ENCODE assay signal across 18 cellular contexts in the genomic region with DNA sequence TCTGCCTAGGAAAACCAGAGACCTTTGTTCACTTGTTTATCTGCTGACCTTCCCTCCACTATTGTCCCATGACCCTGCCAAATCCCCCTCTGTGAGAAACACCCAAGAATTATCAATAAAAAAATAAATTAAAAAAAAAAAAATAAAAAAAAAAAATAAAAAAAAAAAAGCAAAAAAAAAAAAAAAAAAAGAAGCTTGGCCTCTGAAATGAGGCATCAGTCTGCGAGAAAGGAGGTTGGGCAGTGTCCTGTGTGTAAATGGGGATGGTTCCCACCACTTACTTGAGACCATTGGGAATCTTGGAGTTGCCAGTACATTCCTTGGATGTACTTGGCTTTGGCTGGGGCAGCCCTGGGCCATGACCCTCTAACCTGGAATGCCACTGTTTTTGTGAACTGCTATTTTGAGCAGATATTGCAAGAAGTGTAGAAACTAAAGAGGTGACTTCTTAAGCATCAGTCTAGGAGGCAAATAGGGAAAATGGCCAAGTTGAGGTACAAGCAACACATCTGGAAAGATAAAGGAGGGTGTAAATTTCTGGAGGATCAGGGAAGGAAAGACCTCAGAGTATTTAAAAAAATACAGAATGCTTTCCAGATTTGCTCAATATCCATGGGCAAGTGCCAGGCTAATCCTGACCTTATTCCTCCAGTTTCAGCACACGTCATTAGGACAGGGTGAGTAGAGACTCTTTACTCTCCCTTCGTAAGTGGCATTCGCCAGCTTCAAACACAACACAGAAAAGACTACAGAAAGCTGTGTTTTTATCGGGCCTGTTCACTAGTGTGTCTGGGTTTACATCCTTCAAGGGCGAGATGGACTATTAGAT. TPM values are rescaled to one million over a fixed set of nuclear protein-coding genes. Genes with fewer than 3 reads are reported as not detected.
DNase-seq lines count a peak whose midpoint lies in the region; ATAC-seq and TF ChIP-seq lines count a peak whose summit lies in the region.
"Had no signal": no experiment of that assay in that cellular context is flagged by ENCODE, and none has a peak within 500 bp of the region (broad histone marks: within the 10 kb centered on the region; RNA-seq: fewer than 3 reads in every experiment).

No MANE protein-coding gene starts in this region.

- POLR2A ChIA-PET in WTC11 (lab: Charles Lee) = interaction anchor here (0.6 kb wide), 1 partner anchor 12 kb away, joined by 3 read pairs; no protein-coding TSS in a partner anchor

- peaks cover 18% of the 10 kb centered on the region for H3K36me3 Mint-ChIP-seq in WTC11

- no peaks in the 10 kb centered on the region; the same call in 1 of the 2 replicates for H3K27me3 Mint-ChIP-seq in WTC11 (ENCODE audit: low read depth)
- H3K27me3 Mint-ChIP-seq: activated CD4-positive, alpha-beta T cell treated with anti-CD3 and anti-CD28 coated beads, Interleukin-2, amount 10 ng/mL, durations not matched to agents 24 days and 14 days had no signal

- H3K36me3 ChIP-seq in prostate gland = peaks cover 0 to under 1% of the 10 kb centered on the region in 2 donors

- TF ChIP-seq CTCF in WTC11 (IDR thresholded peaks at IDR 0.05) (no peak), fibroblast of the aortic adventitia (IDR thresholded peaks at IDR 0.05; ENCODE audit: insufficient read depth, low read length) (no peak), retinal pigment epithelial cell (conservative IDR thresholded peaks at IDR 0.05; ENCODE audit: low read depth, low read length) (no peak), prostate gland (IDR thresholded peaks at IDR 0.05) (no peak)

- peaks cover 13% of the 10 kb centered on the region for H3K9me3 Mint-ChIP-seq in WTC11
- H3K9me3 Mint-ChIP-seq: activated CD4-positive, alpha-beta T cell treated with anti-CD3 and anti-CD28 coated beads, Interleukin-2, amount 10 ng/mL, durations not matched to agents 24 days and 14 days had no signal

- no peak for ATAC-seq in WTC11
- ATAC-seq in GM21786 (IDR thresholded peaks at IDR 0.05; ENCODE audit: unreplicated experiment) = no peak
- ATAC-seq in HG02870 (IDR thresholded peaks at IDR 0.05; ENCODE audit: unreplicated experiment) = no peak

- peak; percentile 49 for DNase-seq in GM03348 (ENCODE audit: low spot score)
- no peak for DNase-seq in WTC11 (ENCODE audit: low spot score)
- DNase-seq in fibroblast of the aortic adventitia (ENCODE audit: low read depth) = peak; percentile 70
- peak; percentile 26 for DNase-seq in retinal pigment epithelial cell (ENCODE audit: low read depth)
- no peak for DNase-seq in prostate gland (ENCODE audit: low spot score)
- no peak for DNase-seq in NCI-H146 (lab: John Stamatoyannopoulos, UW)
- DNase-seq: activated CD4-positive, alpha-beta T cell treated with anti-CD3 and anti-CD28 coated beads, Interleukin-2, amount 10 ng/mL, durations not matched to agents 24 days and 14 days; activated effector memory CD4-positive, alpha-beta T cell treated with Interleukin-2 at 50 U/mL for 16 hours; amygdala; BE2C; central memory CD4-positive, alpha-beta T cell; COR-L47; heart right ventricle; NCI-H69; SHP77 had no signal

- intact Hi-C loops in prostate gland (cut with DNase I) = loop anchor here (2.0 to 10.0 kb wide), 4 partner anchors 179 to 759 kb away; no protein-coding TSS in a partner anchor

- no peak overlapping the region for H3K4me3 Mint-ChIP-seq in WTC11
- H3K4me3 Mint-ChIP-seq: activated CD4-positive, alpha-beta T cell treated with anti-CD3 and anti-CD28 coated beads, Interleukin-2, amount 10 ng/mL, durations not matched to agents 24 days and 14 days had no signal

- 89% methylated on average over 6 of the region's 6 CpGs for WGBS in prostate gland

- no peak for TF ChIP-seq POLR2A in prostate gland (IDR thresholded peaks at IDR 0.05)

- H3K4me3 ChIP-seq in fibroblast of the aortic adventitia (ENCODE audit: low read depth, low read length) = no peak overlapping the region
- no peak overlapping the region for H3K4me3 ChIP-seq in retinal pigment epithelial cell (ENCODE audit: low read length)
- H3K4me3 ChIP-seq in prostate gland = no peak overlapping the region
- H3K4me3 ChIP-seq: heart right ventricle had no signal

- H3K27ac ChIP-seq in prostate gland = no peak overlapping the region
- H3K27ac ChIP-seq: heart right ventricle, neutrophil had no signal

- H3K27me3 ChIP-seq in prostate gland (replicated peaks; ENCODE audit: insufficient read depth) = no peaks in the 10 kb centered on the region
- H3K27me3 ChIP-seq: BE2C had no signal

- no peaks in the 10 kb centered on the region for H3K4me1 ChIP-seq in prostate gland (replicated peaks)

- CTCF ChIA-PET in WTC11 (lab: Charles Lee) = interaction anchor here (1.1 to 7.3 kb wide), 3 partner anchors 109 to 136 kb away, joined by 4 to 68 read pairs (median 5); no protein-coding TSS in a partner anchor

- peak overlapping the region; percentile 51; the same call in 1 of the 2 replicates for H3K27ac Mint-ChIP-seq in WTC11
- H3K27ac Mint-ChIP-seq: activated CD4-positive, alpha-beta T cell treated with anti-CD3 and anti-CD28 coated beads, Interleukin-2, amount 10 ng/mL, durations not matched to agents 24 days and 14 days had no signal

- peaks cover 3% of the 10 kb centered on the region; the same call in 1 of the 2 replicates for H3K4me1 Mint-ChIP-seq in WTC11

- no peaks in the 10 kb centered on the region for H3K9me3 ChIP-seq in prostate gland
- H3K9me3 ChIP-seq: BE2C, heart right ventricle, neutrophil had no signal

TF ChIP-seq in WTC11, 78 proteins besides CTCF, POLR2A, EP300 and RAD21:
- no peak for TF ChIP-seq ZBTB21 (CRISPR knock-in tag; IDR thresholded peaks at IDR 0.05; ENCODE audit: borderline replicate concordance)
- TF ChIP-seq, protein P1, sequence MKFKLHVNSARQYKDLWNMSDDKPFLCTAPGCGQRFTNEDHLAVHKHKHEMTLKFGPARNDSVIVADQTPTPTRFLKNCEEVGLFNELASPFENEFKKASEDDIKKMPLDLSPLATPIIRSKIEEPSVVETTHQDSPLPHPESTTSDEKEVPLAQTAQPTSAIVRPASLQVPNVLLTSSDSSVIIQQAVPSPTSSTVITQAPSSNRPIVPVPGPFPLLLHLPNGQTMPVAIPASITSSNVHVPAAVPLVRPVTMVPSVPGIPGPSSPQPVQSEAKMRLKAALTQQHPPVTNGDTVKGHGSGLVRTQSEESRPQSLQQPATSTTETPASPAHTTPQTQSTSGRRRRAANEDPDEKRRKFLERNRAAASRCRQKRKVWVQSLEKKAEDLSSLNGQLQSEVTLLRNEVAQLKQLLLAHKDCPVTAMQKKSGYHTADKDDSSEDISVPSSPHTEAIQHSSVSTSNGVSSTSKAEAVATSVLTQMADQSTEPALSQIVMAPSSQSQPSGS (CRISPR knock-in tag; IDR thresholded peaks at IDR 0.05; ENCODE audit: borderline replicate concordance, low read depth) = no peak
- no peak for TF ChIP-seq ZNF416 (CRISPR knock-in tag; IDR thresholded peaks at IDR 0.05)
- TF ChIP-seq, protein P2, sequence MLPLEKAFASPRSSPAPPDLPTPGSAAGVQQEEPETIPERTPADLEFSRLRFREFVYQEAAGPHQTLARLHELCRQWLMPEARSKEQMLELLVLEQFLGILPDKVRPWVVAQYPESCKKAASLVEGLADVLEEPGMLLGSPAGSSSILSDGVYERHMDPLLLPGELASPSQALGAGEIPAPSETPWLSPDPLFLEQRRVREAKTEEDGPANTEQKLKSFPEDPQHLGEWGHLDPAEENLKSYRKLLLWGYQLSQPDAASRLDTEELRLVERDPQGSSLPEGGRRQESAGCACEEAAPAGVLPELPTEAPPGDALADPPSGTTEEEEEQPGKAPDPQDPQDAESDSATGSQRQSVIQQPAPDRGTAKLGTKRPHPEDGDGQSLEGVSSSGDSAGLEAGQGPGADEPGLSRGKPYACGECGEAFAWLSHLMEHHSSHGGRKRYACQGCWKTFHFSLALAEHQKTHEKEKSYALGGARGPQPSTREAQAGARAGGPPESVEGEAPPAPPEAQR (CRISPR knock-in tag; IDR thresholded peaks at IDR 0.05) = no peak
- no peak for TF ChIP-seq TCF7 (CRISPR knock-in tag; IDR thresholded peaks at IDR 0.05; ENCODE audit: low read depth)
- TF ChIP-seq TEAD1 (CRISPR knock-in tag; IDR thresholded peaks at IDR 0.05) = no peak
- no peak for TF ChIP-seq JAZF1 (CRISPR knock-in tag; IDR thresholded peaks at IDR 0.05)
- TF ChIP-seq, protein P3, sequence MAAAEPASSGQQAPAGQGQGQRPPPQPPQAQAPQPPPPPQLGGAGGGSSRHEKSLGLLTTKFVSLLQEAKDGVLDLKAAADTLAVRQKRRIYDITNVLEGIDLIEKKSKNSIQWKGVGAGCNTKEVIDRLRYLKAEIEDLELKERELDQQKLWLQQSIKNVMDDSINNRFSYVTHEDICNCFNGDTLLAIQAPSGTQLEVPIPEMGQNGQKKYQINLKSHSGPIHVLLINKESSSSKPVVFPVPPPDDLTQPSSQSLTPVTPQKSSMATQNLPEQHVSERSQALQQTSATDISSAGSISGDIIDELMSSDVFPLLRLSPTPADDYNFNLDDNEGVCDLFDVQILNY (CRISPR knock-in tag; IDR thresholded peaks at IDR 0.05) = no peak
- TF ChIP-seq OVOL2 (CRISPR knock-in tag; IDR thresholded peaks at IDR 0.05; ENCODE audit: borderline replicate concordance) = no peak
- TF ChIP-seq, protein P4, sequence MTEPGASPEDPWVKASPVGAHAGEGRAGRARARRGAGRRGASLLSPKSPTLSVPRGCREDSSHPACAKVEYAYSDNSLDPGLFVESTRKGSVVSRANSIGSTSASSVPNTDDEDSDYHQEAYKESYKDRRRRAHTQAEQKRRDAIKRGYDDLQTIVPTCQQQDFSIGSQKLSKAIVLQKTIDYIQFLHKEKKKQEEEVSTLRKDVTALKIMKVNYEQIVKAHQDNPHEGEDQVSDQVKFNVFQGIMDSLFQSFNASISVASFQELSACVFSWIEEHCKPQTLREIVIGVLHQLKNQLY (CRISPR knock-in tag; IDR thresholded peaks at IDR 0.05) = no peak

RNA-seq across cellular contexts. Expression of a gene that starts 58.1 kb away (rescaled TPM):
- total RNA-seq in WTC11 (2021) = 316 to 363 TPM (median 335 TPM) in 3 replicates
- 128 and 169 TPM in 2 replicates for total RNA-seq in fibroblast of the aortic adventitia (ENCODE audit: low replicate concordance)
- total RNA-seq in prostate gland = 10 to 100 TPM; 51.1 to 73.5 TPM

Comparison
In these comparisons a context has a peak if more than half of its experiments do, and no peak if none do; other contexts are left out.
1. DNase-seq: peak in GM03348 (single experiment), fibroblast of the aortic adventitia (single experiment) and retinal pigment epithelial cell (single experiment); none in WTC11 (single experiment), prostate gland (single experiment) and NCI-H146 (single experiment).